In genomic region chr13:29961036-29961685, GRCh38 we compare ENCODE assay signal across 13 cellular contexts.
DNase-seq lines count a peak whose midpoint lies in the region; ATAC-seq and TF ChIP-seq lines count a peak whose summit lies in the region.
"Had no signal": no experiment of that assay in that cellular context is flagged by ENCODE, and none has a peak within 500 bp of the region (broad histone marks: within the 10 kb centered on the region; RNA-seq: fewer than 3 reads in every experiment).

No MANE protein-coding gene starts in this region.

- CTCF ChIA-PET in activated CD8-positive, alpha-beta memory T cell treated with anti-CD3 and anti-CD28 coated beads, Interleukin-2, amount 10 ng/mL, durations not matched to agents 7 days and 5 days (lab: Charles Lee): no interaction called here
- CTCF ChIA-PET in activated naive CD4-positive, alpha-beta T cell treated with anti-CD3 and anti-CD28 coated beads, Interleukin-2, amount 10 ng/mL, durations not matched to agents 7 days and 5 days (lab: Charles Lee): interaction anchor here (1.0 kb wide), 1 partner anchor 148 kb away, joined by 3 read pairs; no protein-coding TSS in a partner anchor

- H3K9me3 Mint-ChIP-seq in activated CD8-positive, alpha-beta memory T cell treated with anti-CD3 and anti-CD28 coated beads, Interleukin-2, amount 10 ng/mL, durations not matched to agents 7 days and 5 days (ENCODE audit: low read depth): no peaks in the 10 kb centered on the region
- peaks cover 20% of the 10 kb centered on the region for H3K9me3 Mint-ChIP-seq in glutamatergic neuron (ENCODE audit: unreplicated experiment)
- no peaks in the 10 kb centered on the region for H3K9me3 Mint-ChIP-seq in stimulated activated effector memory CD8-positive, alpha-beta T cell treated with anti-CD3 and anti-CD28 coated beads, Interleukin-12 subunit alpha, Interleukin-12 subunit beta, amount 100 ng/mL, for 72 hours
- no peaks in the 10 kb centered on the region for H3K9me3 Mint-ChIP-seq in stimulated activated memory B cell treated with anti-CD40 and anti-IgM and Interleukin-4, amounts not matched to agents 10 μg/mL and 1 μg/mL and 100 μg/mL, for 72 hours
- no peaks in the 10 kb centered on the region for H3K9me3 Mint-ChIP-seq in activated naive CD4-positive, alpha-beta T cell treated with anti-CD3 and anti-CD28 coated beads, Interleukin-2, amount 10 ng/mL, durations not matched to agents 7 days and 5 days

- no peak overlapping the region for H3K4me3 Mint-ChIP-seq in activated CD8-positive, alpha-beta memory T cell treated with anti-CD3 and anti-CD28 coated beads, Interleukin-2, amount 10 ng/mL, durations not matched to agents 7 days and 5 days
- no peak overlapping the region for H3K4me3 Mint-ChIP-seq in T-helper 17 cell
- H3K4me3 Mint-ChIP-seq in glutamatergic neuron (ENCODE audit: unreplicated experiment): peak overlapping the region; percentile 58
- no peak overlapping the region for H3K4me3 Mint-ChIP-seq in stimulated activated effector memory CD8-positive, alpha-beta T cell treated with anti-CD3 and anti-CD28 coated beads, Interleukin-12 subunit alpha, Interleukin-12 subunit beta, amount 100 ng/mL, for 72 hours
- no peak overlapping the region for H3K4me3 Mint-ChIP-seq in stimulated activated memory B cell treated with anti-CD40 and anti-IgM and Interleukin-4, amounts not matched to agents 10 μg/mL and 1 μg/mL and 100 μg/mL, for 72 hours
- H3K4me3 Mint-ChIP-seq in activated naive CD4-positive, alpha-beta T cell treated with anti-CD3 and anti-CD28 coated beads, Interleukin-2, amount 10 ng/mL, durations not matched to agents 7 days and 5 days: no peak overlapping the region
- H3K4me3 Mint-ChIP-seq: H9 had no signal

- TF ChIP-seq CTCF in glutamatergic neuron (IDR thresholded peaks at IDR 0.05; ENCODE audit: partially characterized antibody, unreplicated experiment): no peak

- no peaks in the 10 kb centered on the region for H3K27me3 Mint-ChIP-seq in activated CD8-positive, alpha-beta memory T cell treated with anti-CD3 and anti-CD28 coated beads, Interleukin-2, amount 10 ng/mL, durations not matched to agents 7 days and 5 days
- H3K27me3 Mint-ChIP-seq in T-helper 17 cell (no peaks in the 10 kb centered on the region), glutamatergic neuron (ENCODE audit: unreplicated experiment) (peaks cover 21% of the 10 kb centered on the region)
- peaks cover 16% of the 10 kb centered on the region for H3K27me3 Mint-ChIP-seq in stimulated activated memory B cell treated with anti-CD40 and anti-IgM and Interleukin-4, amounts not matched to agents 10 μg/mL and 1 μg/mL and 100 μg/mL, for 72 hours
- no peaks in the 10 kb centered on the region for H3K27me3 Mint-ChIP-seq in activated naive CD4-positive, alpha-beta T cell treated with anti-CD3 and anti-CD28 coated beads, Interleukin-2, amount 10 ng/mL, durations not matched to agents 7 days and 5 days

- peak; percentile 31 for ATAC-seq in activated CD8-positive, alpha-beta memory T cell treated with anti-CD3 and anti-CD28 coated beads, Interleukin-2, amount 10 ng/mL, durations not matched to agents 7 days and 5 days
- no peak for ATAC-seq in T-helper 17 cell
- peak; percentile 44 for ATAC-seq in stimulated activated effector memory CD8-positive, alpha-beta T cell treated with anti-CD3 and anti-CD28 coated beads, Interleukin-12 subunit alpha, Interleukin-12 subunit beta, amount 100 ng/mL, for 72 hours
- ATAC-seq in stimulated activated memory B cell treated with anti-CD40 and anti-IgM and Interleukin-4, amounts not matched to agents 10 μg/mL and 1 μg/mL and 100 μg/mL, for 72 hours: no peak
- no peak for ATAC-seq in HG03095 (IDR thresholded peaks at IDR 0.05; ENCODE audit: unreplicated experiment)

- H3K36me3 Mint-ChIP-seq in activated CD8-positive, alpha-beta memory T cell treated with anti-CD3 and anti-CD28 coated beads, Interleukin-2, amount 10 ng/mL, durations not matched to agents 7 days and 5 days: peaks cover 3% of the 10 kb centered on the region
- H3K36me3 Mint-ChIP-seq in T-helper 17 cell (ENCODE audit: low read depth): peaks cover 2% of the 10 kb centered on the region
- peaks cover 14% of the 10 kb centered on the region for H3K36me3 Mint-ChIP-seq in glutamatergic neuron (ENCODE audit: unreplicated experiment)
- no peaks in the 10 kb centered on the region for H3K36me3 Mint-ChIP-seq in stimulated activated effector memory CD8-positive, alpha-beta T cell treated with anti-CD3 and anti-CD28 coated beads, Interleukin-12 subunit alpha, Interleukin-12 subunit beta, amount 100 ng/mL, for 72 hours
- no peaks in the 10 kb centered on the region for H3K36me3 Mint-ChIP-seq in stimulated activated memory B cell treated with anti-CD40 and anti-IgM and Interleukin-4, amounts not matched to agents 10 μg/mL and 1 μg/mL and 100 μg/mL, for 72 hours
- no peaks in the 10 kb centered on the region for H3K36me3 Mint-ChIP-seq in activated naive CD4-positive, alpha-beta T cell treated with anti-CD3 and anti-CD28 coated beads, Interleukin-2, amount 10 ng/mL, durations not matched to agents 7 days and 5 days

- no peaks in the 10 kb centered on the region for H3K9me3 ChIP-seq in T-helper 17 cell (ENCODE audit: control insufficient read depth, low read length, poor library complexity, severe bottlenecking)

- peak overlapping the region; percentile 25 for H3K27ac Mint-ChIP-seq in activated CD8-positive, alpha-beta memory T cell treated with anti-CD3 and anti-CD28 coated beads, Interleukin-2, amount 10 ng/mL, durations not matched to agents 7 days and 5 days
- H3K27ac Mint-ChIP-seq in T-helper 17 cell (peak overlapping the region; percentile 49), glutamatergic neuron (ENCODE audit: unreplicated experiment) (peak overlapping the region; percentile 78)
- peak overlapping the region; percentile 39 for H3K27ac Mint-ChIP-seq in stimulated activated effector memory CD8-positive, alpha-beta T cell treated with anti-CD3 and anti-CD28 coated beads, Interleukin-12 subunit alpha, Interleukin-12 subunit beta, amount 100 ng/mL, for 72 hours
- H3K27ac Mint-ChIP-seq in stimulated activated memory B cell treated with anti-CD40 and anti-IgM and Interleukin-4, amounts not matched to agents 10 μg/mL and 1 μg/mL and 100 μg/mL, for 72 hours: no peak overlapping the region
- no peak overlapping the region for H3K27ac Mint-ChIP-seq in activated naive CD4-positive, alpha-beta T cell treated with anti-CD3 and anti-CD28 coated beads, Interleukin-2, amount 10 ng/mL, durations not matched to agents 7 days and 5 days
- H3K27ac Mint-ChIP-seq: H9 had no signal

- DNase-seq in activated CD8-positive, alpha-beta memory T cell treated with anti-CD3 and anti-CD28 coated beads, Interleukin-2, amount 10 ng/mL, durations not matched to agents 7 days and 5 days: no peak
- no peak for DNase-seq in activated CD8-positive, alpha-beta memory T cell treated with anti-CD3 and anti-CD28 coated beads, Interleukin-2, amount 50 U/mL, for 48 hours
- no peak for DNase-seq in T-helper 17 cell
- peak; percentile 83 for DNase-seq in glutamatergic neuron
- DNase-seq in stimulated activated effector memory CD8-positive, alpha-beta T cell treated with anti-CD3 and anti-CD28 coated beads, Interleukin-12 subunit alpha, Interleukin-12 subunit beta, amount 100 ng/mL, for 72 hours (ENCODE audit: low spot score in 2 of 2): no peak
- DNase-seq in activated naive CD4-positive, alpha-beta T cell treated with anti-CD3 and anti-CD28 coated beads, Interleukin-2, amount 10 ng/mL, durations not matched to agents 7 days and 5 days: no peak
- DNase-seq: Calu3, H9, MM.1S, NCI-H1092 treated with DMSO at 0.1 percent for 48 hours, NCI-H524 had no signal

- peaks cover 52% of the 10 kb centered on the region for H3K4me1 Mint-ChIP-seq in activated CD8-positive, alpha-beta memory T cell treated with anti-CD3 and anti-CD28 coated beads, Interleukin-2, amount 10 ng/mL, durations not matched to agents 7 days and 5 days
- H3K4me1 Mint-ChIP-seq in T-helper 17 cell: peaks cover 21% of the 10 kb centered on the region
- H3K4me1 Mint-ChIP-seq in glutamatergic neuron (ENCODE audit: low read depth, unreplicated experiment): peaks cover 38% of the 10 kb centered on the region
- H3K4me1 Mint-ChIP-seq in stimulated activated effector memory CD8-positive, alpha-beta T cell treated with anti-CD3 and anti-CD28 coated beads, Interleukin-12 subunit alpha, Interleukin-12 subunit beta, amount 100 ng/mL, for 72 hours: peaks cover 6% of the 10 kb centered on the region
- H3K4me1 Mint-ChIP-seq in stimulated activated memory B cell treated with anti-CD40 and anti-IgM and Interleukin-4, amounts not matched to agents 10 μg/mL and 1 μg/mL and 100 μg/mL, for 72 hours: peaks cover 7% of the 10 kb centered on the region
- H3K4me1 Mint-ChIP-seq in activated naive CD4-positive, alpha-beta T cell treated with anti-CD3 and anti-CD28 coated beads, Interleukin-2, amount 10 ng/mL, durations not matched to agents 7 days and 5 days: peaks cover 49% of the 10 kb centered on the region

Comparison
In these comparisons a context has a peak if more than half of its experiments do, and no peak if none do; other contexts are left out.
1. ATAC-seq: peak in activated CD8-positive, alpha-beta memory T cell treated with anti-CD3 and anti-CD28 coated beads, Interleukin-2, amount 10 ng/mL, durations not matched to agents 7 days and 5 days (single experiment) and stimulated activated effector memory CD8-positive, alpha-beta T cell treated with anti-CD3 and anti-CD28 coated beads, Interleukin-12 subunit alpha, Interleukin-12 subunit beta, amount 100 ng/mL, for 72 hours (single experiment); none in T-helper 17 cell (single experiment), stimulated activated memory B cell treated with anti-CD40 and anti-IgM and Interleukin-4, amounts not matched to agents 10 μg/mL and 1 μg/mL and 100 μg/mL, for 72 hours (single experiment) and HG03095 (single experiment).
2. H3K27ac Mint-ChIP-seq: peak in activated CD8-positive, alpha-beta memory T cell treated with anti-CD3 and anti-CD28 coated beads, Interleukin-2, amount 10 ng/mL, durations not matched to agents 7 days and 5 days (single experiment), T-helper 17 cell (single experiment), glutamatergic neuron (single experiment) and stimulated activated effector memory CD8-positive, alpha-beta T cell treated with anti-CD3 and anti-CD28 coated beads, Interleukin-12 subunit alpha, Interleukin-12 subunit beta, amount 100 ng/mL, for 72 hours (single experiment); none in stimulated activated memory B cell treated with anti-CD40 and anti-IgM and Interleukin-4, amounts not matched to agents 10 μg/mL and 1 μg/mL and 100 μg/mL, for 72 hours (single experiment) and activated naive CD4-positive, alpha-beta T cell treated with anti-CD3 and anti-CD28 coated beads, Interleukin-2, amount 10 ng/mL, durations not matched to agents 7 days and 5 days (single experiment).